Comparison of ENCODE assay signal across 7 cellular contexts in genomic region chr6:52537001-52537753, GRCh38. TPM values are rescaled to one million over a fixed set of nuclear protein-coding genes. Genes with fewer than 3 reads are reported as not detected.
DNase-seq lines count a peak whose midpoint lies in the region; ATAC-seq and TF ChIP-seq lines count a peak whose summit lies in the region.

No MANE protein-coding gene starts in this region.

- no peak for TF ChIP-seq CTCF in osteocyte (IDR thresholded peaks at IDR 0.05)

- peak overlapping the region; percentile 92 for H3K27ac Mint-ChIP-seq in osteocyte (ENCODE audit: unreplicated experiment)

- peak; percentile 68 for ATAC-seq in GM18909 (IDR thresholded peaks at IDR 0.05; ENCODE audit: poor library complexity, unreplicated experiment)
- peak; percentile 68 for ATAC-seq in HG02759 (IDR thresholded peaks at IDR 0.05; ENCODE audit: unreplicated experiment)

- DNase-seq in RPMI7951 (ENCODE audit: low read depth) (peak; percentile 76), osteocyte (ENCODE audit: extremely low spot score, unreplicated experiment) (no peak), RKO (ENCODE audit: low spot score) (no peak), NCI-H510A (lab: John Stamatoyannopoulos, UW) (no peak), H4 (ENCODE audit: low spot score) (no peak)

- peaks cover 92% of the 10 kb centered on the region for H3K4me1 Mint-ChIP-seq in osteocyte (ENCODE audit: unreplicated experiment)

- H3K4me3 Mint-ChIP-seq in osteocyte (ENCODE audit: unreplicated experiment) = peak overlapping the region; percentile 35

- H3K9me3 Mint-ChIP-seq in osteocyte (ENCODE audit: unreplicated experiment) = no peaks in the 10 kb centered on the region

- H3K27me3 Mint-ChIP-seq in osteocyte (ENCODE audit: unreplicated experiment) = no peaks in the 10 kb centered on the region

- peaks cover 40% of the 10 kb centered on the region for H3K36me3 Mint-ChIP-seq in osteocyte (ENCODE audit: unreplicated experiment)

RNA-seq across cellular contexts. Expression of gene TRAM2, which starts 39.7 kb away (rescaled TPM):
- 56.2 and 58.0 TPM in 2 replicates for total RNA-seq in RPMI7951 (2014; rRNA removed; shearing (Covaris generic))
- total RNA-seq in osteocyte = 320 and 339 TPM in 2 replicates
- total RNA-seq in H4 (2014; rRNA removed; shearing (Covaris generic)) = 28.2 and 29.7 TPM in 2 replicates
